In genomic region chr1:10429868-10430215, GRCh38 we compare ENCODE assay signal across 8 cellular contexts. TPM values are rescaled to one million over a fixed set of nuclear protein-coding genes. Genes with fewer than 3 reads are reported as not detected.
DNase-seq lines count a peak whose midpoint lies in the region; ATAC-seq and TF ChIP-seq lines count a peak whose summit lies in the region.

No MANE protein-coding gene starts in this region.

- H3K4me1 ChIP-seq in HUES6 (ENCODE audit: control insufficient read depth, insufficient read depth, low read length): peaks cover 8% of the 10 kb centered on the region
- H3K4me1 ChIP-seq in upper lobe of left lung: peaks cover 19 to 36% (median 22%) of the 10 kb centered on the region in 4 donors

- H3K36me3 Mint-ChIP-seq in brain (no peaks in the 10 kb centered on the region), memory B cell (no peaks in the 10 kb centered on the region)

- H3K9ac ChIP-seq in HUES6 (ENCODE audit: low read length): peak overlapping the region; percentile 93

- H3K27me3 Mint-ChIP-seq in brain (peaks cover 10% of the 10 kb centered on the region), memory B cell (no peaks in the 10 kb centered on the region)

- H3K4me3 ChIP-seq in HUES6 (ENCODE audit: low read depth, low read length): peak overlapping the region; percentile 96
- H3K4me3 ChIP-seq in upper lobe of left lung: peak overlapping the region; percentile 70 to 91 (median 83)

- H3K9me3 ChIP-seq in HUES6 (ENCODE audit: control insufficient read depth, insufficient read depth, low read depth, low read length): no peaks in the 10 kb centered on the region
- H3K9me3 ChIP-seq in upper lobe of left lung: no peaks in the 10 kb centered on the region

- H3K4me3 Mint-ChIP-seq in brain (peak overlapping the region; percentile 88 to 94 (median 93)), memory B cell (peak overlapping the region; percentile 97)

- peak; percentile 23 for DNase-seq in SIG-M5 treated with dmso at 0.1 percent for 504 hours (lab: John Stamatoyannopoulos, UW; ENCODE audit: unreplicated experiment)
- DNase-seq in SIG-M5 (lab: John Stamatoyannopoulos, UW): no peak
- DNase-seq in memory B cell (ENCODE audit: low spot score in 2 of 2): no peak
- no peak for DNase-seq in upper lobe of left lung
- DNase-seq in Kasumi-1 (lab: John Stamatoyannopoulos, UW): no peak

- H3K27ac ChIP-seq in HUES6 (ENCODE audit: low read depth, low read length) (no peak overlapping the region), upper lobe of left lung (peak overlapping the region in 3 of 4 donors; percentile 59 to 81 (median 72))

- 13 to 21% methylated on average over 7 to 16 of the region's 16 CpGs for WGBS in upper lobe of left lung, 2 donors

- TF ChIP-seq POLR2A in upper lobe of left lung (IDR thresholded peaks at IDR 0.05): no peak

- H3K4me1 Mint-ChIP-seq in brain: peaks cover 50% of the 10 kb centered on the region
- H3K4me1 Mint-ChIP-seq in memory B cell: peaks cover 11% of the 10 kb centered on the region

- TF ChIP-seq CTCF in brain (conservative IDR thresholded peaks at IDR 0.05): no peak
- TF ChIP-seq CTCF in upper lobe of left lung (IDR thresholded peaks at IDR 0.05): no peak

- no peak for TF ChIP-seq EP300 in upper lobe of left lung (IDR thresholded peaks at IDR 0.05)

- peak; percentile 5 for ATAC-seq in memory B cell (ENCODE audit: low read depth)
- ATAC-seq in upper lobe of left lung (ENCODE audit: low FRiP score in 2 of 2): no peak
- no peak for ATAC-seq in HG02798 (IDR thresholded peaks at IDR 0.05; ENCODE audit: poor library complexity, unreplicated experiment)

- no peaks in the 10 kb centered on the region for H3K9me3 Mint-ChIP-seq in brain
- H3K9me3 Mint-ChIP-seq in memory B cell: no peaks in the 10 kb centered on the region

- H3K27me3 ChIP-seq in HUES6 (ENCODE audit: control insufficient read depth, insufficient read depth, low read length): no peaks in the 10 kb centered on the region
- no peaks in the 10 kb centered on the region for H3K27me3 ChIP-seq in upper lobe of left lung

- H3K27ac Mint-ChIP-seq in brain: peak overlapping the region; percentile 66 to 95 (median 87)
- peak overlapping the region; percentile 99 for H3K27ac Mint-ChIP-seq in memory B cell

- no peaks in the 10 kb centered on the region for H3K36me3 ChIP-seq in HUES6 (ENCODE audit: control insufficient read depth, insufficient read depth, low read length)
- no peaks in the 10 kb centered on the region for H3K36me3 ChIP-seq in upper lobe of left lung

RNA-seq across cellular contexts. Expression of gene CENPS, which starts 0.4 kb away (rescaled TPM):
- polyA plus RNA-seq in brain (ENCODE audit: insufficient read depth, low read depth, low replicate concordance): 20.4 TPM
- total RNA-seq in upper lobe of left lung: 10 to 100 TPM in 5 of 6 donors, 1 to 10 TPM in 1; 1.4 to 23.0 (median 14.3) TPM

RNA-seq across cellular contexts. Expression of gene CORT, which starts 20.0 kb away (rescaled TPM):
- polyA plus RNA-seq in brain (ENCODE audit: insufficient read depth, low read depth, low replicate concordance): 2.6 TPM
- total RNA-seq in upper lobe of left lung: under 1 TPM in 2 of 6 donors, not detected in 4; 0.26 to 0.59 TPM

RNA-seq across cellular contexts. Expression of gene PGD, which starts 31.0 kb away (rescaled TPM):
- polyA plus RNA-seq in brain (ENCODE audit: insufficient read depth, low read depth, low replicate concordance): 308 TPM
- 100 to 1,000 TPM; 118 to 211 (median 183) TPM for total RNA-seq in upper lobe of left lung

RNA-seq across cellular contexts. Expression of gene DFFA, which starts 42.5 kb away (rescaled TPM):
- 31.8 TPM for polyA plus RNA-seq in brain (ENCODE audit: insufficient read depth, low read depth, low replicate concordance)
- total RNA-seq in upper lobe of left lung: 10 to 100 TPM; 15.8 to 37.2 (median 22.9) TPM

RNA-seq across cellular contexts. Expression of gene PEX14, which starts 44.9 kb away (rescaled TPM):
- 37.1 TPM for polyA plus RNA-seq in brain (ENCODE audit: insufficient read depth, low read depth, low replicate concordance)
- total RNA-seq in upper lobe of left lung: 10 to 100 TPM; 21.2 to 43.0 (median 29.9) TPM
